ENCODE assay signal across 26 cellular contexts in the genomic region with DNA sequence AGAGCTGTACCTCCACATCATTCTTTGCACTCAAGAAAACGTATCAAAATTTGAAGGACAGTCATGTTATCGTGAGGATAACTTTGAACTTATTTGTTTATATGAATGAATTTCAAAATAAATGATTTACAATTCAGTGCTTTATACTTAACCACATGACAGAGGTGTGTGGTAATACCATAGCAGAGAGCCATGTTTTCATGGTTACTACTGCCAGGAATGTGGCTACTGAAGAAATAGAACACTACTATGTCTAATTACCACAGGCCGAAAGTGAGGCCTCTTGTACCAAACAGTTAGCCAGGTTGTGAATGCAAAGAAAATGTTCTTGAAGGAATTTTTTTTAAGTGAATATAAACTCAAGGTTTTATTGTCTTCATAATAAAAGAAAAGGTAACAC. TPM values are rescaled to one million over a fixed set of nuclear protein-coding genes. Genes with fewer than 3 reads are reported as not detected.
DNase-seq lines count a peak whose midpoint lies in the region; ATAC-seq, FAIRE-seq and TF ChIP-seq lines count a peak whose summit lies in the region.
"Had no signal": no experiment of that assay in that cellular context is flagged by ENCODE, and none has a peak within 500 bp of the region (broad histone marks: within the 10 kb centered on the region; RNA-seq: fewer than 3 reads in every experiment).

No MANE protein-coding gene starts in this region.

- FAIRE-seq in HepG2 (lab: Jason Lieb, UNC) = no peak
- FAIRE-seq: GM19239, islet of Langerhans, TTC549 had no signal

- TF ChIP-seq CTCF in right lobe of liver (IDR thresholded peaks at IDR 0.05) = no peak
- TF ChIP-seq CTCF in HepG2 (CRISPR knock-in tag; IDR thresholded peaks at IDR 0.05) = no peak

- ATAC-seq in right lobe of liver (peak in 3 of 4 donors; percentile 29 to 59 (median 55)), HepG2 (no peak), aorta (ENCODE audit: low FRiP score) (no peak), sciatic nerve (no peak), HG03439 (IDR thresholded peaks at IDR 0.05; ENCODE audit: unreplicated experiment) (no peak)
- ATAC-seq: heart right ventricle had no signal

- BruUV-seq in HepG2 (replicated peaks; lab: Mats Ljungman, UMichigan) = no TSS peak

- POLR2A ChIA-PET in HepG2 (lab: Yijun Ruan, JAX) = no interaction called here

- H3K4me2 ChIP-seq in HepG2 (ENCODE audit: low read depth, low read length) = no peak overlapping the region

- no peak overlapping the region for H3K4me3 Mint-ChIP-seq in activated T-helper 2 cell treated with anti-CD3 and anti-CD28 coated beads, Interferon-gamma antibody, Interleukin-2, Interleukin-4, amounts not matched to agents 10 μg/mL and 5 μg/mL and 100 μg/mL, durations not matched to agents 14 hours and 24 hours and 36 hours (ENCODE audit: low read depth)
- H3K4me3 Mint-ChIP-seq: activated CD4-positive, alpha-beta T cell treated with anti-CD3 and anti-CD28 coated beads, Interleukin-2, amount 10 ng/mL, durations not matched to agents 24 days and 14 days; dendritic cell treated with granulocyte-macrophage colony-stimulating factor and Interleukin-4, amounts not matched to agents 40 ng/mL and 50 ng/mL, for 4 days; mesothelial cell of epicardium had no signal

- DNase-seq in right lobe of liver (no peak), HepG2 (ENCODE audit: low spot score) (no peak), astrocyte of the hippocampus (ENCODE audit: low read depth, low spot score) (peak; percentile 72), kidney glomerular epithelial cell (lab: John Stamatoyannopoulos, UW) (peak; percentile 41), aorta (no peak), sciatic nerve (ENCODE audit: low spot score) (no peak)
- no peak for DNase-seq in activated T-helper 2 cell treated with anti-CD3 and anti-CD28 coated beads, Interferon-gamma antibody, Interleukin-2, Interleukin-4, amounts not matched to agents 10 μg/mL and 5 μg/mL and 100 μg/mL, durations not matched to agents 14 hours and 24 hours and 36 hours (ENCODE audit: low spot score)
- DNase-seq: activated CD4-positive, alpha-beta T cell treated with anti-CD3 and anti-CD28 coated beads, Interleukin-2, amount 10 ng/mL, durations not matched to agents 24 days and 14 days; activated CD8-positive, alpha-beta memory T cell treated with anti-CD3 and anti-CD28 coated beads, Interleukin-2, amount 50 U/mL, for 48 hours; activated naive CD4-positive, alpha-beta T cell; DMS79; H7; heart right ventricle; MM.1S; NCI-H1930; NK-92 treated with Interleukin-12 subunit alpha and Interleukin-12 subunit beta, amount 100 ng/mL, for 24 hours; retina; stimulated activated naive CD4-positive, alpha-beta T cell; tibial artery had no signal

- TF ChIP-seq POLR2A in right lobe of liver (IDR thresholded peaks at IDR 0.05) (no peak), HepG2 (IDR thresholded peaks at IDR 0.05; ENCODE audit: insufficient read depth in 1 of 2, low read depth in 2 of 2, low read length in 2 of 2) (no peak)

- H3K36me3 ChIP-seq in right lobe of liver (no peaks in the 10 kb centered on the region), HepG2 (replicated peaks in 1 of 2; ENCODE audit: control insufficient read depth in 1 of 2, insufficient read depth in 2 of 2, low read length in 2 of 2) (no peaks in the 10 kb centered on the region), aorta (ENCODE audit: control insufficient read depth in 1 of 2, insufficient read depth in 2 of 2, low read length in 1 of 2) (no peaks in the 10 kb centered on the region)
- H3K36me3 ChIP-seq: heart right ventricle, tibial artery had no signal

- no peak overlapping the region for H3K4me3 ChIP-seq in right lobe of liver
- no peak overlapping the region for H3K4me3 ChIP-seq in HepG2 (replicated peaks in 1 of 3; ENCODE audit: insufficient read depth in 1 of 3, low read depth in 2 of 3, low read length in 3 of 3)
- H3K4me3 ChIP-seq in aorta (ENCODE audit: low read length in 2 of 2) = no peak overlapping the region
- H3K4me3 ChIP-seq: heart right ventricle, tibial artery had no signal

- H3K27ac ChIP-seq in right lobe of liver (no peak overlapping the region), HepG2 (ENCODE audit: extremely low read length, insufficient read depth, low read length) (no peak overlapping the region), aorta (ENCODE audit: low read depth in 1 of 2, low read length in 2 of 2) (no peak overlapping the region)
- H3K27ac ChIP-seq: heart right ventricle, RWPE1, tibial artery had no signal

- no peaks in the 10 kb centered on the region for H3K27me3 Mint-ChIP-seq in activated T-helper 2 cell treated with anti-CD3 and anti-CD28 coated beads, Interferon-gamma antibody, Interleukin-2, Interleukin-4, amounts not matched to agents 10 μg/mL and 5 μg/mL and 100 μg/mL, durations not matched to agents 14 hours and 24 hours and 36 hours (ENCODE audit: low read depth)
- H3K27me3 Mint-ChIP-seq: activated CD4-positive, alpha-beta T cell treated with anti-CD3 and anti-CD28 coated beads, Interleukin-2, amount 10 ng/mL, durations not matched to agents 24 days and 14 days; dendritic cell treated with granulocyte-macrophage colony-stimulating factor and Interleukin-4, amounts not matched to agents 40 ng/mL and 50 ng/mL, for 4 days had no signal

- no peak for TF ChIP-seq RAD21 in HepG2 (CRISPR knock-in tag; IDR thresholded peaks at IDR 0.05)

- H3K36me3 Mint-ChIP-seq in activated T-helper 2 cell treated with anti-CD3 and anti-CD28 coated beads, Interferon-gamma antibody, Interleukin-2, Interleukin-4, amounts not matched to agents 10 μg/mL and 5 μg/mL and 100 μg/mL, durations not matched to agents 14 hours and 24 hours and 36 hours (ENCODE audit: low read depth) = peaks cover 30% of the 10 kb centered on the region
- H3K36me3 Mint-ChIP-seq: mesothelial cell of epicardium had no signal

- H3K9me3 Mint-ChIP-seq in activated T-helper 2 cell treated with anti-CD3 and anti-CD28 coated beads, Interferon-gamma antibody, Interleukin-2, Interleukin-4, amounts not matched to agents 10 μg/mL and 5 μg/mL and 100 μg/mL, durations not matched to agents 14 hours and 24 hours and 36 hours = no peaks in the 10 kb centered on the region
- H3K9me3 Mint-ChIP-seq: activated CD4-positive, alpha-beta T cell treated with anti-CD3 and anti-CD28 coated beads, Interleukin-2, amount 10 ng/mL, durations not matched to agents 24 days and 14 days; dendritic cell treated with granulocyte-macrophage colony-stimulating factor and Interleukin-4, amounts not matched to agents 40 ng/mL and 50 ng/mL, for 4 days; mesothelial cell of epicardium had no signal

- peaks cover 0 to under 1% (median 0%) of the 10 kb centered on the region in 4 donors for H3K4me1 ChIP-seq in right lobe of liver
- H3K4me1 ChIP-seq in HepG2 (ENCODE audit: insufficient read depth, low read length) = peaks cover 2% of the 10 kb centered on the region
- H3K4me1 ChIP-seq in aorta (ENCODE audit: control insufficient read depth in 1 of 2, insufficient read depth in 2 of 2, low read length in 2 of 2) = peaks cover 0 to 3% of the 10 kb centered on the region in 2 donors

- no peaks in the 10 kb centered on the region for H3K9me3 ChIP-seq in right lobe of liver
- H3K9me3 ChIP-seq in HepG2 (ENCODE audit: low read length) = no peaks in the 10 kb centered on the region
- H3K9me3 ChIP-seq in aorta (ENCODE audit: control insufficient read depth, low read length) = no peaks in the 10 kb centered on the region
- H3K9me3 ChIP-seq: heart right ventricle, tibial artery had no signal

- TF ChIP-seq EP300 in HepG2 (IDR thresholded peaks at IDR 0.05; ENCODE audit: low read depth in 2 of 2, low read length in 2 of 2) (no peak), HepG2 (CRISPR knock-in tag; IDR thresholded peaks at IDR 0.05; ENCODE audit: borderline replicate concordance) (no peak)

- CTCF ChIA-PET in HepG2 (lab: Yijun Ruan, JAX; ENCODE audit: low intra/inter-chr PET ratio, low total read pairs) = no interaction called here

- no peaks in the 10 kb centered on the region for H4K20me1 ChIP-seq in HepG2 (ENCODE audit: insufficient read depth, low read length)

- H3K9ac ChIP-seq in HepG2 (ENCODE audit: insufficient read depth, low read depth, low read length) = no peak overlapping the region

- H3K79me2 ChIP-seq in HepG2 (ENCODE audit: insufficient read depth, low read length) = no peaks in the 10 kb centered on the region

- intact Hi-C loops in right lobe of liver (cut with DNase I) (no loop called here), HepG2 (cut with micrococcal nuclease; ENCODE audit: unreplicated experiment) (no loop called here), aorta (cut with DNase I) (no loop called here), sciatic nerve (cut with DNase I) (no loop called here)
- intact Hi-C loops in activated T-helper 2 cell treated with anti-CD3 and anti-CD28 coated beads, Interferon-gamma antibody, Interleukin-2, Interleukin-4, amounts not matched to agents 10 μg/mL and 5 μg/mL and 100 μg/mL, durations not matched to agents 14 hours and 24 hours and 36 hours (cut with micrococcal nuclease) = no loop called here

- WGBS in right lobe of liver (ENCODE audit: insufficient coverage, low coverage, low lambda C conversion rate, missing lambda C conversion rate) = 50% methylated on average over 3 of the region's 3 CpGs
- 97% methylated on average over 3 of the region's 3 CpGs for WGBS in HepG2 (ENCODE audit: low lambda C conversion rate)
- 93 to 94% methylated on average over 3 of the region's 3 CpGs for WGBS in aorta, 2 donors

- peaks cover 55% of the 10 kb centered on the region for H3K4me1 Mint-ChIP-seq in activated T-helper 2 cell treated with anti-CD3 and anti-CD28 coated beads, Interferon-gamma antibody, Interleukin-2, Interleukin-4, amounts not matched to agents 10 μg/mL and 5 μg/mL and 100 μg/mL, durations not matched to agents 14 hours and 24 hours and 36 hours (ENCODE audit: low read depth)

- H2AFZ ChIP-seq in HepG2 (ENCODE audit: low read length) = no peak overlapping the region

- H3K27ac Mint-ChIP-seq in activated T-helper 2 cell treated with anti-CD3 and anti-CD28 coated beads, Interferon-gamma antibody, Interleukin-2, Interleukin-4, amounts not matched to agents 10 μg/mL and 5 μg/mL and 100 μg/mL, durations not matched to agents 14 hours and 24 hours and 36 hours = no peak overlapping the region
- H3K27ac Mint-ChIP-seq: activated CD4-positive, alpha-beta T cell treated with anti-CD3 and anti-CD28 coated beads, Interleukin-2, amount 10 ng/mL, durations not matched to agents 24 days and 14 days; dendritic cell treated with granulocyte-macrophage colony-stimulating factor and Interleukin-4, amounts not matched to agents 40 ng/mL and 50 ng/mL, for 4 days; mesothelial cell of epicardium had no signal

- H3K27me3 ChIP-seq in right lobe of liver (no peaks in the 10 kb centered on the region), HepG2 (ENCODE audit: control insufficient read depth in 1 of 2, insufficient read depth in 2 of 2, low read length in 2 of 2) (no peaks in the 10 kb centered on the region), aorta (ENCODE audit: control insufficient read depth in 1 of 2, insufficient read depth in 2 of 2, low read length in 1 of 2) (no peaks in the 10 kb centered on the region)
- H3K27me3 ChIP-seq: heart right ventricle, tibial artery had no signal

- in situ Hi-C loops in HepG2 (cut with HindIII; ENCODE audit: extremely low pct_ligation_motif_present, low pct_unique_long_range_greater_than_20kb) = no loop called here

RNA-seq across cellular contexts. Expression of gene AAK1, which starts 49.2 kb away (rescaled TPM):
- 10 to 100 TPM; 12.7 to 30.5 (median 20.5) TPM for total RNA-seq in right lobe of liver
- 10.3 and 15.2 TPM in 2 replicates for total RNA-seq in HepG2 (2016; rRNA removed; fragmentation: Illumina TruSeq; extraction: Trizol)
- 2.4 and 3.1 TPM in 2 replicates for total RNA-seq in HepG2 (2016; cell fraction: cytosol; rRNA removed; fragmentation: Illumina TruSeq; extraction: Trizol; ENCODE audit: low read depth)
- total RNA-seq in HepG2 (2016; cell fraction: insoluble cytoplasmic fraction; rRNA removed; fragmentation: Illumina TruSeq; extraction: Trizol) = 9.4 and 12.9 TPM in 2 replicates
- total RNA-seq in HepG2 (2016; cell fraction: membrane; rRNA removed; fragmentation: Illumina TruSeq; extraction: Trizol) = 7.2 and 7.6 TPM in 2 replicates
- 20.2 and 27.8 TPM in 2 replicates for total RNA-seq in HepG2 (2016; cell fraction: nucleus; rRNA removed; fragmentation: Illumina TruSeq; extraction: Trizol)
- 9.4 and 9.8 TPM in 2 replicates for polyA plus RNA-seq in HepG2 (2011; rRNA removed)
- polyA plus RNA-seq in HepG2 (2011; cell fraction: cytosol; rRNA removed) = 4.3 and 6.0 TPM in 2 replicates
- 13.6 and 15.8 TPM in 2 replicates for polyA plus RNA-seq in HepG2 (2011; cell fraction: nucleus; rRNA removed)
- 7.2 and 9.5 TPM in 2 replicates for polyA plus RNA-seq in HepG2 (2012)
- polyA plus RNA-seq in HepG2 (2016; cell fraction: cytosol; fragmentation: Illumina TruSeq; extraction: Trizol; ENCODE audit: low read depth) = 0.59 and 1.3 TPM in 2 replicates
- 7.3 and 8.6 TPM in 2 replicates for polyA plus RNA-seq in HepG2 (2016; cell fraction: insoluble cytoplasmic fraction; fragmentation: Illumina TruSeq; extraction: Trizol; ENCODE audit: low read depth)
- 1.5 and 1.9 TPM in 2 replicates for polyA plus RNA-seq in HepG2 (2016; cell fraction: membrane; fragmentation: Illumina TruSeq; extraction: Trizol; ENCODE audit: low read depth)
- 14.2 and 15.4 TPM in 2 replicates for polyA plus RNA-seq in HepG2 (2016; cell fraction: nucleus; fragmentation: Illumina TruSeq; extraction: Trizol; ENCODE audit: insufficient read depth, low read depth)
- polyA minus RNA-seq in HepG2 (2011; rRNA and poly(A)+ RNA removed; ENCODE audit: low replicate concordance) = 8.6 and 11.3 TPM in 2 replicates
- polyA minus RNA-seq in HepG2 (2011; cell fraction: cytosol; rRNA and poly(A)+ RNA removed) = 17.2 and 18.3 TPM in 2 replicates
- polyA minus RNA-seq in HepG2 (2011; cell fraction: nucleus; rRNA and poly(A)+ RNA removed) = 41.1 and 50.6 TPM in 2 replicates
- total RNA-seq in aorta = 10 to 100 TPM; 71.3 to 95.6 TPM
- 10 to 100 TPM in 1 of 2 donors, 1 to 10 TPM in 1; 6.9 to 30.8 TPM for polyA plus RNA-seq in aorta
- total RNA-seq in sciatic nerve = 82.4 TPM
- 108 TPM in 2 replicates for total RNA-seq in activated T-helper 2 cell treated with anti-CD3 and anti-CD28 coated beads, Interferon-gamma antibody, Interleukin-2, Interleukin-4, amounts not matched to agents 10 μg/mL and 5 μg/mL and 100 μg/mL, durations not matched to agents 14 hours and 24 hours and 36 hours

Comparison
In these comparisons a context has a peak if more than half of its experiments do, and no peak if none do; other contexts are left out.
1. ATAC-seq: peak in right lobe of liver (3 of 4); none in HepG2 (single experiment), aorta (single experiment), sciatic nerve (single experiment) and HG03439 (single experiment).
2. DNase-seq: peak in astrocyte of the hippocampus (single experiment) and kidney glomerular epithelial cell (single experiment); none in right lobe of liver (0 of 3), HepG2 (single experiment), aorta (0 of 2), sciatic nerve (single experiment) and activated T-helper 2 cell treated with anti-CD3 and anti-CD28 coated beads, Interferon-gamma antibody, Interleukin-2, Interleukin-4, amounts not matched to agents 10 μg/mL and 5 μg/mL and 100 μg/mL, durations not matched to agents 14 hours and 24 hours and 36 hours (single experiment).